Comparison of ENCODE assay signal across 16 cellular contexts in the genomic region with DNA sequence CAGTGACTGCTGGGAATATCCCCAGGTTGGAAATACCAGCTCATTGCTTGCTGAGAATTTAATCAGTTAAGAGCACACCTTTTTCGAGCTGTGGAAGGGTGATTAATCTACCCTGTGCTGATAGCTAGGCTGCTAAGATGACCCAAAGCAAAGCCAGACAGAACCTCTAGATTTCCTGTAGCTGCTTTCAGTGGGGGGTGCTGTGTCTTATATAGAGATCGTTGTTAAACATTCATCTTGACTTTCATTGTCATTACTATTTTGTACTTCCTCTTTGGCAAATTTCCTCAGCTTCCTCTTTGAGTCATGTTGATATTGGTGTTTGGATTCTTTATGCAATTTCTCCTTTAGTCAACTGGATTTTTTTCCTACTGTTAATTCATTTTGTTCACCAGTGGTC.
DNase-seq lines count a peak whose midpoint lies in the region; ATAC-seq and TF ChIP-seq lines count a peak whose summit lies in the region.
"Had no signal": no experiment of that assay in that cellular context is flagged by ENCODE, and none has a peak within 500 bp of the region (broad histone marks: within the 10 kb centered on the region; RNA-seq: fewer than 3 reads in every experiment).

No MANE protein-coding gene starts in this region.

- no peak overlapping the region for H2BK15ac ChIP-seq in IMR-90 (ENCODE audit: low read depth, low read length)

- POLR2A ChIA-PET in IMR-90 (lab: Charles Lee; ENCODE audit: unreplicated experiment), result no interaction called here

- H2AK5ac ChIP-seq in IMR-90 (ENCODE audit: low read depth, low read length), result no peak overlapping the region

- H3K27ac ChIP-seq in IMR-90 (ENCODE audit: insufficient read depth, low read length) (no peak overlapping the region), dorsolateral prefrontal cortex (peak overlapping the region in 4 of 59 donors; percentile 2 to 55 (median 36))
- H3K27ac ChIP-seq: KMS-11 had no signal

- H2AFZ ChIP-seq in IMR-90 (replicated peaks; ENCODE audit: low read length, poor library complexity), result no peak overlapping the region

- no TSS peak for BruUV-seq in IMR-90 (replicated peaks; lab: Mats Ljungman, UMichigan)

- no peaks in the 10 kb centered on the region for H3K9me3 ChIP-seq in IMR-90 (ENCODE audit: control insufficient read depth, insufficient read depth, low read length)
- H3K9me3 ChIP-seq: esophagus squamous epithelium had no signal

- H3K9ac ChIP-seq in IMR-90 (ENCODE audit: low read depth, low read length), result no peak overlapping the region
- H3K9ac ChIP-seq: KMS-11 had no signal

- H3K4me1 ChIP-seq in IMR-90 (ENCODE audit: control insufficient read depth, insufficient read depth, low read length), result peaks cover 6% of the 10 kb centered on the region

- no peak overlapping the region; the same call in 1 of the 2 replicates for H4K91ac ChIP-seq in IMR-90 (ENCODE audit: insufficient read depth, low read depth, low read length)

- H2BK5ac ChIP-seq in IMR-90 (ENCODE audit: low read depth, low read length, poor library complexity, severe bottlenecking), result no peak overlapping the region

- no CpG with 5 or more reads among the region's 2 CpGs for WGBS in IMR-90 (ENCODE audit: extremely low coverage in 2 of 2, insufficient read length in 1 of 2), 2 experiments

- no peak overlapping the region for H3K4me3 ChIP-seq in IMR-90 (ENCODE audit: insufficient read depth, low read depth, low read length)
- no peak overlapping the region for H3K4me3 ChIP-seq in dorsolateral prefrontal cortex
- H3K4me3 ChIP-seq: esophagus squamous epithelium, lung had no signal

- H2AK9ac ChIP-seq in IMR-90 (replicated peaks; ENCODE audit: low read depth, low read length, poor library complexity), result peak overlapping the region; percentile 43

- in situ Hi-C loops in IMR-90 (cut with MboI; ENCODE audit: low sequenced_read_pairs), result no loop called here

- H4K8ac ChIP-seq in IMR-90 (ENCODE audit: low read depth in 2 of 2, low read length in 2 of 2), result no peak overlapping the region

- no peak overlapping the region for H3K4ac ChIP-seq in IMR-90 (ENCODE audit: low read depth, low read length)

- no peak overlapping the region; the same call in 1 of the 2 replicates for H3K14ac ChIP-seq in IMR-90 (replicated peaks; ENCODE audit: low read depth, low read length)

- no peak overlapping the region for H2BK20ac ChIP-seq in IMR-90 (ENCODE audit: low read depth, low read length)

- no peaks in the 10 kb centered on the region for H3K79me1 ChIP-seq in IMR-90 (ENCODE audit: low read depth in 1 of 2, low read length in 2 of 2)

- H4K5ac ChIP-seq in IMR-90 (ENCODE audit: low read depth, low read length), result no peak overlapping the region

- no peak for TF ChIP-seq CTCF in IMR-90 (conservative IDR thresholded peaks at IDR 0.05; ENCODE audit: low read depth, low read length)
- TF ChIP-seq CTCF in dorsolateral prefrontal cortex (IDR thresholded peaks at IDR 0.05 in 54 of 56, conservative IDR thresholded peaks at IDR 0.05 in 2 of 56; ENCODE audit: low read depth in 1 of 56, partially characterized antibody in 56 of 56), result no peak

- CTCF ChIA-PET in IMR-90 (lab: Yijun Ruan, JAX), result interaction anchor here (0.8 to 1.0 kb wide), 2 partner anchors 9 to 25 kb away, joined by 3 to 4 read pairs; no protein-coding TSS in a partner anchor

- H4K20me1 ChIP-seq in IMR-90 (ENCODE audit: insufficient read depth, low read length), result no peaks in the 10 kb centered on the region

- H3K9me1 ChIP-seq in IMR-90 (ENCODE audit: insufficient read depth, low read length), result peaks cover 6% of the 10 kb centered on the region; the same call in 1 of the 2 replicates

- H2BK120ac ChIP-seq in IMR-90 (ENCODE audit: low read depth, low read length), result no peak overlapping the region

- no peak overlapping the region for H3K23ac ChIP-seq in IMR-90 (ENCODE audit: low read depth, low read length)

- TF ChIP-seq POLR2A in IMR-90 (IDR thresholded peaks at IDR 0.05; ENCODE audit: low read depth, low read length), result no peak

- dilution Hi-C loops in IMR-90 (cut with HindIII; ENCODE audit: low sequenced_read_pairs, unreplicated experiment), result no loop called here

- H3K56ac ChIP-seq in IMR-90 (ENCODE audit: extremely low read depth, insufficient read depth, low read length), result no peak overlapping the region

- DNase-seq in A172 (ENCODE audit: low spot score), result peak; percentile 48
- no peak for DNase-seq in IMR-90
- DNase-seq in SIG-M5 (lab: John Stamatoyannopoulos, UW), result peak; percentile 90
- peak; percentile 48 for DNase-seq in globus pallidus (ENCODE audit: low spot score)
- no peak for DNase-seq in DMS153 (lab: John Stamatoyannopoulos, UW)
- no peak for DNase-seq in NCI-H1092 treated with DMSO at 0.1 percent for 48 hours (lab: John Stamatoyannopoulos, UW)
- no peak for DNase-seq in activated gamma-delta T cell treated with Interleukin-2 at 50 U/mL for 16 hours
- DNase-seq in dorsolateral prefrontal cortex, result no peak
- DNase-seq: activated CD4-positive, alpha-beta T cell treated with anti-CD3 and anti-CD28 coated beads, Interleukin-2, amount 10 ng/mL, durations not matched to agents 24 days and 14 days; Calu3; esophagus squamous epithelium; NCI-H2081 treated with DMSO at 0.1 percent for 48 hours; small intestine; substantia nigra had no signal

- H3K27me3 ChIP-seq in IMR-90 (ENCODE audit: control insufficient read depth, insufficient read depth, low read length), result no peaks in the 10 kb centered on the region
- H3K27me3 ChIP-seq in dorsolateral prefrontal cortex, result no peaks in the 10 kb centered on the region
- H3K27me3 ChIP-seq: esophagus squamous epithelium had no signal

- no peak overlapping the region for H3K18ac ChIP-seq in IMR-90 (ENCODE audit: low read depth, low read length)

- H3K4me2 ChIP-seq in IMR-90 (ENCODE audit: low read depth, low read length), result no peak overlapping the region
- H3K4me2 ChIP-seq: KMS-11 had no signal

- TF ChIP-seq RAD21 in IMR-90 (IDR thresholded peaks at IDR 0.05; ENCODE audit: low read length), result no peak

- ATAC-seq in IMR-90 (ENCODE audit: low read depth), result no peak

- H3K36me3 ChIP-seq in IMR-90 (ENCODE audit: control insufficient read depth, insufficient read depth, low read length), result no peaks in the 10 kb centered on the region
- H3K36me3 ChIP-seq: esophagus squamous epithelium had no signal

- intact Hi-C loops in IMR-90 (cut with micrococcal nuclease), result no loop called here
- intact Hi-C loops in dorsolateral prefrontal cortex (cut with DNase I), result no loop called here

TF ChIP-seq in IMR-90, 13 proteins besides CTCF, POLR2A, EP300 and RAD21:
- no peak for TF ChIP-seq SMC3 (IDR thresholded peaks at IDR 0.05; ENCODE audit: low read depth, low read length)
- TF ChIP-seq FOS (IDR thresholded peaks at IDR 0.05; ENCODE audit: low read depth, low read length), result no peak
- TF ChIP-seq RFX5 (IDR thresholded peaks at IDR 0.05; ENCODE audit: low read depth, low read length), result no peak
- TF ChIP-seq, protein P1, sequence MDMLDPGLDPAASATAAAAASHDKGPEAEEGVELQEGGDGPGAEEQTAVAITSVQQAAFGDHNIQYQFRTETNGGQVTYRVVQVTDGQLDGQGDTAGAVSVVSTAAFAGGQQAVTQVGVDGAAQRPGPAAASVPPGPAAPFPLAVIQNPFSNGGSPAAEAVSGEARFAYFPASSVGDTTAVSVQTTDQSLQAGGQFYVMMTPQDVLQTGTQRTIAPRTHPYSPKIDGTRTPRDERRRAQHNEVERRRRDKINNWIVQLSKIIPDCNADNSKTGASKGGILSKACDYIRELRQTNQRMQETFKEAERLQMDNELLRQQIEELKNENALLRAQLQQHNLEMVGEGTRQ (IDR thresholded peaks at IDR 0.05; ENCODE audit: low read depth, low read length), result no peak
- TF ChIP-seq, protein P2, sequence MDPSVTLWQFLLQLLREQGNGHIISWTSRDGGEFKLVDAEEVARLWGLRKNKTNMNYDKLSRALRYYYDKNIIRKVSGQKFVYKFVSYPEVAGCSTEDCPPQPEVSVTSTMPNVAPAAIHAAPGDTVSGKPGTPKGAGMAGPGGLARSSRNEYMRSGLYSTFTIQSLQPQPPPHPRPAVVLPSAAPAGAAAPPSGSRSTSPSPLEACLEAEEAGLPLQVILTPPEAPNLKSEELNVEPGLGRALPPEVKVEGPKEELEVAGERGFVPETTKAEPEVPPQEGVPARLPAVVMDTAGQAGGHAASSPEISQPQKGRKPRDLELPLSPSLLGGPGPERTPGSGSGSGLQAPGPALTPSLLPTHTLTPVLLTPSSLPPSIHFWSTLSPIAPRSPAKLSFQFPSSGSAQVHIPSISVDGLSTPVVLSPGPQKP (IDR thresholded peaks at IDR 0.05; ENCODE audit: borderline replicate concordance, low read depth, low read length), result no peak
- TF ChIP-seq MXI1 (IDR thresholded peaks at IDR 0.05; ENCODE audit: borderline replicate concordance, low read depth, low read length), result no peak
- no peak for TF ChIP-seq MAZ (IDR thresholded peaks at IDR 0.05; ENCODE audit: borderline replicate concordance, low read depth, low read length)
- TF ChIP-seq CHD1 (IDR thresholded peaks at IDR 0.05; ENCODE audit: low read depth, low read length), result no peak
- TF ChIP-seq MAFK (IDR thresholded peaks at IDR 0.05; ENCODE audit: low read depth, low read length), result no peak
- no peak for TF ChIP-seq BHLHE40 (IDR thresholded peaks at IDR 0.05; ENCODE audit: low read depth, low read length)
- no peak for TF ChIP-seq CEBPB (IDR thresholded peaks at IDR 0.05; ENCODE audit: low read depth, low read length)
- no peak for TF ChIP-seq NFE2L2 (IDR thresholded peaks at IDR 0.05; ENCODE audit: low read depth, low read length)
- TF ChIP-seq RCOR1 (IDR thresholded peaks at IDR 0.05; ENCODE audit: insufficient replicate concordance, low read length), result no peak

Comparison
In these comparisons a context has a peak if more than half of its experiments do, and no peak if none do; other contexts are left out.
1. DNase-seq: peak in A172 (single experiment), SIG-M5 (single experiment) and globus pallidus (single experiment); none in IMR-90 (single experiment), DMS153 (single experiment), NCI-H1092 treated with DMSO at 0.1 percent for 48 hours (single experiment), activated gamma-delta T cell treated with Interleukin-2 at 50 U/mL for 16 hours (single experiment) and dorsolateral prefrontal cortex (0 of 10).